ENCODE assay signal across 8 cellular contexts in the genomic region with DNA sequence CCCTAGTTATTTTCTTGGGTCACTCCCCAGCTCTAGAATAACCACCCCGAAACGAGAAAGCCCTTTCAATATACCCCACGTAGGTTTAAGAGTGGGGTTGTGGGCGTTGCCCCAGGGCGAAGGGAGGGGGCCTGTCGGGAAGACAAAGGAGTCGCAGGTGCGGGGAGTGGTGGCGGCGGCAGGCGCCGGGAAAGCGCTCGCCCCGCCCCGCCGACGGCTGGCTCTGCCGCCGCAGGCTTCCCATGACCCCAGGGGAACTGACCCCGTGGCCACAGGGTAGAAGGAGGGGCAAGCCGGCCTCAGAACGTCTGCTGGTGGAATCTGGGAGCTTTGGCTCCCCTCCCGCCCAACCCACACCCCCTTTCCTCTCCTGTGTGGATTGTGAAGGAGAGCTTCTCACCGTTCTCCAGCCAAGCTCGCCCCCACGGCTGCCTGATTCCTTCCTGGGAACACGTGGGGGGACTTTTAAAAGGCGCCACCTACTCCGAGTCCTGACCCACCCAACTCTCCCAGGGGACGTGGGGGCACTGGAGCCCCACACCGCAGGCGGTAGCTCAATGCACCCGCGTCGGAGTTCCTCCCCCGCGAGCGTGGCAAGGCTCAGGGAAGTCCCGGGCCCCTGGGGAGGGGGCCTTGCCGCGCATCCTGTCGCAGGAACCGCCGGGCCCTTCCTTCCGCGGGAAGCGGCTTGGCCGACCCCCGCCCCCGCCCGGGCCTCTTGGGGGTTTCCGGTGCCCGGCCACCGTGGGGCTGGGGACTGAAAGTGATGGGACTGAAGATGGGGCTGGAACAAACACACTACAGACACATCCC. TPM values are rescaled to one million over a fixed set of nuclear protein-coding genes. Genes with fewer than 3 reads are reported as not detected.
DNase-seq lines count a peak whose midpoint lies in the region; ATAC-seq and TF ChIP-seq lines count a peak whose summit lies in the region.

No MANE protein-coding gene starts in this region.

- H3K27me3 ChIP-seq in GM23338 (ENCODE audit: insufficient read depth) (no peaks in the 10 kb centered on the region), mucosa of rectum (ENCODE audit: control insufficient read depth in 2 of 2, insufficient read depth in 2 of 2, low read length in 2 of 2) (no peaks in the 10 kb centered on the region)

- peaks cover 40% of the 10 kb centered on the region for H3K79me2 ChIP-seq in GM23338 (replicated peaks; ENCODE audit: insufficient read depth)

- peaks cover 56% of the 10 kb centered on the region for H3K27me3 Mint-ChIP-seq in GM23338 (ENCODE audit: insufficient read depth, low read depth, poor library complexity)

- peaks cover 20% of the 10 kb centered on the region for H3K9me3 Mint-ChIP-seq in GM23338

- peaks cover 28% of the 10 kb centered on the region for H3K36me3 Mint-ChIP-seq in GM23338 (ENCODE audit: low read depth)

- H4K20me1 ChIP-seq in GM23338 (replicated peaks; ENCODE audit: insufficient read depth): peaks cover 8% of the 10 kb centered on the region

- H3K4me3 Mint-ChIP-seq in GM23338: peak overlapping the region; percentile 99

- TF ChIP-seq CTCF in GM23338 (conservative IDR thresholded peaks at IDR 0.05; ENCODE audit: low read depth in 2 of 2): 0 out of 4 replicates have a peak, but pooled peaks of 1 of the 2 experiments have one; percentile 2
- TF ChIP-seq CTCF in epithelial cell of proximal tubule (conservative IDR thresholded peaks at IDR 0.05; ENCODE audit: low read depth, low read length): no peak

- H3K27ac ChIP-seq in GM23338 (ENCODE audit: low read depth) (peak overlapping the region; percentile 100), mucosa of rectum (ENCODE audit: low read depth in 2 of 2, low read length in 2 of 2) (peak overlapping the region; percentile 94 to 98), substantia nigra (ENCODE audit: low read depth, low read length, poor library complexity, severe bottlenecking) (peak overlapping the region; percentile 89)

- H3K4me1 Mint-ChIP-seq in GM23338: peaks cover 24% of the 10 kb centered on the region

- H3K4me1 ChIP-seq in GM23338 (ENCODE audit: insufficient read depth) (peaks cover 23% of the 10 kb centered on the region), mucosa of rectum (ENCODE audit: control insufficient read depth in 2 of 2, insufficient read depth in 2 of 2, low read length in 2 of 2) (peaks cover 18 to 19% of the 10 kb centered on the region in 2 donors)

- DNase-seq in AG20443 (ENCODE audit: low spot score) (peak; percentile 74), GM23338 (ENCODE audit: low spot score) (peak; percentile 93), NCI-H82 treated with DMSO at 0.1 percent for 48 hours (lab: John Stamatoyannopoulos, UW; ENCODE audit: unreplicated experiment) (peak; percentile 65), activated T-cell treated with anti-CD3 and anti-CD28 coated beads for 48 hours (ENCODE audit: low read depth) (peak; percentile 64), epithelial cell of proximal tubule (ENCODE audit: low read depth) (no peak), substantia nigra (lab: John Stamatoyannopoulos, UW) (peak in 19 of 49 donors; percentile 10 to 81 (median 34)), NCI-H2196 (lab: John Stamatoyannopoulos, UW; ENCODE audit: unreplicated experiment) (no peak)

- H3K4me2 ChIP-seq in GM23338: peak overlapping the region; percentile 99

- H3F3A ChIP-seq in GM23338 (replicated peaks; ENCODE audit: low read depth): peaks cover 32% of the 10 kb centered on the region

- H3K9me2 ChIP-seq in GM23338 (ENCODE audit: insufficient read depth): no peaks in the 10 kb centered on the region

- H3K9ac ChIP-seq in mucosa of rectum (ENCODE audit: low read depth in 1 of 2, low read length in 2 of 2): peak overlapping the region; percentile 97 to 99

- peaks cover 7% of the 10 kb centered on the region; the same call in 1 of the 2 replicates for H3K36me3 ChIP-seq in GM23338 (ENCODE audit: insufficient read depth)
- no peaks in the 10 kb centered on the region for H3K36me3 ChIP-seq in mucosa of rectum (ENCODE audit: control insufficient read depth in 2 of 2, insufficient read depth in 2 of 2, low read length in 2 of 2)

- no peak overlapping the region for H2AFZ ChIP-seq in GM23338

- peak overlapping the region; percentile 100 for H3K4me3 ChIP-seq in GM23338
- H3K4me3 ChIP-seq in epithelial cell of proximal tubule (ENCODE audit: low read depth, low read length): peak overlapping the region; percentile 92
- H3K4me3 ChIP-seq in mucosa of rectum (ENCODE audit: low read length in 2 of 2): peak overlapping the region; percentile 74 to 97

- peak; percentile 34 for ATAC-seq in GM23338

- H3K27ac Mint-ChIP-seq in GM23338: peak overlapping the region; percentile 100

- H3K9me3 ChIP-seq in mucosa of rectum (ENCODE audit: control insufficient read depth in 2 of 2, low read length in 2 of 2): no peaks in the 10 kb centered on the region

TF ChIP-seq in GM23338, 12 proteins besides CTCF, POLR2A, EP300 and RAD21:
- TF ChIP-seq ZNF114 (CRISPR knock-in tag; IDR thresholded peaks at IDR 0.05) (no peak), EZH2phosphoT487 (IDR thresholded peaks at IDR 0.05; ENCODE audit: unreplicated experiment) (no peak), POLR2AphosphoS5 (IDR thresholded peaks at IDR 0.05; ENCODE audit: low read depth) (peak; percentile 9), JUNB (IDR thresholded peaks at IDR 0.05; ENCODE audit: unreplicated experiment) (no peak)
- TF ChIP-seq, protein P1, sequence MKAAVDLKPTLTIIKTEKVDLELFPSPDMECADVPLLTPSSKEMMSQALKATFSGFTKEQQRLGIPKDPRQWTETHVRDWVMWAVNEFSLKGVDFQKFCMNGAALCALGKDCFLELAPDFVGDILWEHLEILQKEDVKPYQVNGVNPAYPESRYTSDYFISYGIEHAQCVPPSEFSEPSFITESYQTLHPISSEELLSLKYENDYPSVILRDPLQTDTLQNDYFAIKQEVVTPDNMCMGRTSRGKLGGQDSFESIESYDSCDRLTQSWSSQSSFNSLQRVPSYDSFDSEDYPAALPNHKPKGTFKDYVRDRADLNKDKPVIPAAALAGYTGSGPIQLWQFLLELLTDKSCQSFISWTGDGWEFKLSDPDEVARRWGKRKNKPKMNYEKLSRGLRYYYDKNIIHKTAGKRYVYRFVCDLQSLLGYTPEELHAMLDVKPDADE (IDR thresholded peaks at IDR 0.05): peak; percentile 66

RNA-seq across cellular contexts. Expression of gene IER2, which starts 5.5 kb away (rescaled TPM):
- total RNA-seq in GM23338 (2014; rRNA removed; shearing (Covaris generic)): 99.1 and 124 TPM in 2 replicates
- 191 and 200 TPM in 2 replicates for polyA plus RNA-seq in GM23338 (2016; fragmentation: Nextera tagmentation; extraction: Ambion mirVana)
- total RNA-seq in epithelial cell of proximal tubule: 105 and 145 TPM in 2 replicates

RNA-seq across cellular contexts. Expression of gene STX10, which starts 5.5 kb away (rescaled TPM):
- total RNA-seq in GM23338 (2014; rRNA removed; shearing (Covaris generic)): 55.9 and 58.3 TPM in 2 replicates
- 42.8 and 44.0 TPM in 2 replicates for polyA plus RNA-seq in GM23338 (2016; fragmentation: Nextera tagmentation; extraction: Ambion mirVana)
- 89.0 and 92.7 TPM in 2 replicates for total RNA-seq in epithelial cell of proximal tubule

RNA-seq across cellular contexts. Expression of gene NACC1, which starts 37.6 kb away (rescaled TPM):
- 203 and 260 TPM in 2 replicates for total RNA-seq in GM23338 (2014; rRNA removed; shearing (Covaris generic))
- 12.4 and 16.1 TPM in 2 replicates for polyA plus RNA-seq in GM23338 (2016; fragmentation: Nextera tagmentation; extraction: Ambion mirVana)
- 72.2 and 114 TPM in 2 replicates for total RNA-seq in epithelial cell of proximal tubule

RNA-seq across cellular contexts. Expression of gene TRMT1, which starts 39.1 kb away (rescaled TPM):
- 76.4 and 88.6 TPM in 2 replicates for total RNA-seq in GM23338 (2014; rRNA removed; shearing (Covaris generic))
- polyA plus RNA-seq in GM23338 (2016; fragmentation: Nextera tagmentation; extraction: Ambion mirVana): 90.1 and 92.6 TPM in 2 replicates
- 49.9 and 56.1 TPM in 2 replicates for total RNA-seq in epithelial cell of proximal tubule

RNA-seq across cellular contexts. Expression of gene LYL1, which starts 53.0 kb away (rescaled TPM):
- 0.47 and 2.2 TPM in 2 replicates for total RNA-seq in GM23338 (2014; rRNA removed; shearing (Covaris generic))
- polyA plus RNA-seq in GM23338 (2016; fragmentation: Nextera tagmentation; extraction: Ambion mirVana): 0.77 and 1.2 TPM in 2 replicates
- 4.0 and 6.9 TPM in 2 replicates for total RNA-seq in epithelial cell of proximal tubule

Comparison
In these comparisons a context has a peak if more than half of its experiments do, and no peak if none do; other contexts are left out.
1. DNase-seq: peak in AG20443 (single experiment), GM23338 (single experiment), NCI-H82 treated with DMSO at 0.1 percent for 48 hours (single experiment) and activated T-cell treated with anti-CD3 and anti-CD28 coated beads for 48 hours (single experiment); none in epithelial cell of proximal tubule (single experiment) and NCI-H2196 (single experiment).
2. Peak in every context shown above with its lines, with median percentiles within 50 percentile points of each other: H3K27ac ChIP-seq and H3K4me3 ChIP-seq.